Comparison of ENCODE assay signal across 2 cellular contexts in genomic region chr1:42849944-42850343, GRCh38.
TF ChIP-seq lines count a peak whose summit lies in the region.

No MANE protein-coding gene starts in this region.

TF ChIP-seq in HepG2, 621 proteins besides CTCF, POLR2A, EP300 and RAD21:
- TF ChIP-seq TFDP1 (CRISPR knock-in tag; IDR thresholded peaks at IDR 0.05; ENCODE audit: borderline replicate concordance) = no peak
- TF ChIP-seq NKX3-1 (CRISPR knock-in tag; IDR thresholded peaks at IDR 0.05) = no peak
- 0 out of 2 replicates have a peak, but pooled peaks have one; percentile 32 for TF ChIP-seq IKZF1 (IDR thresholded peaks at IDR 0.05)
- TF ChIP-seq MIER3 (CRISPR knock-in tag; IDR thresholded peaks at IDR 0.05; ENCODE audit: borderline replicate concordance) = no peak
- TF ChIP-seq ZMYM2 (CRISPR knock-in tag; IDR thresholded peaks at IDR 0.05) = no peak
- TF ChIP-seq ZNF496 (CRISPR knock-in tag; IDR thresholded peaks at IDR 0.05; ENCODE audit: insufficient replicate concordance) = no peak
- TF ChIP-seq ZNF142 (CRISPR knock-in tag; IDR thresholded peaks at IDR 0.05) = no peak
- TF ChIP-seq ZNF644 (CRISPR knock-in tag; IDR thresholded peaks at IDR 0.05; ENCODE audit: low read depth) = no peak

TF ChIP-seq in WTC11, 78 proteins besides CTCF, POLR2A, EP300 and RAD21:
- TF ChIP-seq OVOL2 (CRISPR knock-in tag; IDR thresholded peaks at IDR 0.05; ENCODE audit: borderline replicate concordance) = no peak
- no peak for TF ChIP-seq ZNF532 (CRISPR knock-in tag; IDR thresholded peaks at IDR 0.05; ENCODE audit: borderline replicate concordance)
- TF ChIP-seq ZNF232 (CRISPR knock-in tag; IDR thresholded peaks at IDR 0.05) = no peak
- TF ChIP-seq TEAD4 (CRISPR knock-in tag; IDR thresholded peaks at IDR 0.05) = no peak
- TF ChIP-seq NFE2L1 (CRISPR knock-in tag; IDR thresholded peaks at IDR 0.05) = no peak
- TF ChIP-seq ERG (CRISPR knock-in tag; IDR thresholded peaks at IDR 0.05) = no peak
- no peak for TF ChIP-seq ZNF396 (CRISPR knock-in tag; IDR thresholded peaks at IDR 0.05; ENCODE audit: borderline replicate concordance)
- no peak for TF ChIP-seq SMAD3 (CRISPR knock-in tag; IDR thresholded peaks at IDR 0.05; ENCODE audit: borderline replicate concordance)
- TF ChIP-seq AR (CRISPR knock-in tag; IDR thresholded peaks at IDR 0.05) = no peak
- TF ChIP-seq MXD4 (CRISPR knock-in tag; IDR thresholded peaks at IDR 0.05; ENCODE audit: borderline replicate concordance) = no peak
- TF ChIP-seq IRF1 (CRISPR knock-in tag; IDR thresholded peaks at IDR 0.05) = no peak
- TF ChIP-seq ZNF416 (CRISPR knock-in tag; IDR thresholded peaks at IDR 0.05) = no peak
- TF ChIP-seq FOXK1 (CRISPR knock-in tag; IDR thresholded peaks at IDR 0.05) = no peak
- TF ChIP-seq CDX4 (CRISPR knock-in tag; IDR thresholded peaks at IDR 0.05; ENCODE audit: borderline replicate concordance) = no peak
- no peak for TF ChIP-seq E2F5 (CRISPR knock-in tag; IDR thresholded peaks at IDR 0.05)
- no peak for TF ChIP-seq ZNF281 (CRISPR knock-in tag; IDR thresholded peaks at IDR 0.05)
